15 cellular contexts compared by ENCODE assay signal in the genomic region with DNA sequence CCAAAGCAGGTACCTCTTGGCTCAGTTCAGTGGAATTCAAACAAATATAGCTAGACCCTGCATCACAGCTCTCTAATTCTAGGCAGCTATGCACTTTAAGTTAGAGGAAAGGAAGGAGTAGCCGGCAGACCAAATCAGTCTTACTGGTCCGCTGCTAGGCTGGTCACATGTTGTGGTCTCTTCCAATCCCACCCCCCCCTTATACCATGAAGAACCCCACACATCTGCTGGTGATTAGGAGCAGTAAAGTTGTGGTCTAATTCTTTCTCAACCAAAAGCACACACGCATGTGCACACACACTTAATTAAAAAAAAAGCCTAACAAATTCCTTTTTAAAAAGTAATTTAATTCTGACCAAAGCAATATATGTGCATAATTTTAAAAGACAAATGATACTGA.
DNase-seq lines count a peak whose midpoint lies in the region; ATAC-seq lines count a peak whose summit lies in the region.
"Had no signal": no experiment of that assay in that cellular context is flagged by ENCODE, and none has a peak within 500 bp of the region (broad histone marks: within the 10 kb centered on the region; RNA-seq: fewer than 3 reads in every experiment).

No MANE protein-coding gene starts in this region.

- H3K9me3 ChIP-seq in SK-N-MC (ENCODE audit: low read depth, low read length), result no peaks in the 10 kb centered on the region

- ATAC-seq in GM21737 (IDR thresholded peaks at IDR 0.05; ENCODE audit: unreplicated experiment), result no peak
- ATAC-seq: CD8-positive, alpha-beta T cell had no signal

- DNase-seq in AG20443 (ENCODE audit: low spot score) (peak; percentile 37), GM03348 (ENCODE audit: low spot score) (peak; percentile 52), SK-N-MC (ENCODE audit: low read depth, low spot score) (no peak), iPS-NIHi7 (ENCODE audit: extremely low spot score) (no peak), NOMO-1 (lab: John Stamatoyannopoulos, UW; ENCODE audit: unreplicated experiment in 2 of 2) (no peak)
- DNase-seq in activated naive CD4-positive, alpha-beta T cell treated with Interleukin-2 at 50 U/mL for 16 hours, result no peak
- DNase-seq: Calu3; CD8-positive, alpha-beta T cell; DMS 273 treated with DMSO at 0.1 percent for 48 hours; DMS53; DND-41; H9; KG1 had no signal

- H3K27ac ChIP-seq in SK-N-MC, result no peak overlapping the region
- H3K27ac ChIP-seq: BLaER1 treated with 17β-estradiol and CSF1 and Interleukin-3, amounts not matched to agents 10 nM and 100 nM had no signal

- no peaks in the 10 kb centered on the region for H3K36me3 ChIP-seq in SK-N-MC (ENCODE audit: insufficient read depth, low read length)

- H3K9ac ChIP-seq in SK-N-MC (ENCODE audit: insufficient read length), result no peak overlapping the region
- H3K9ac ChIP-seq: BLaER1 treated with 17β-estradiol and CSF1 and Interleukin-3, amounts not matched to agents 10 nM and 100 nM had no signal

- H3K4me3 ChIP-seq in SK-N-MC, result peak overlapping the region; percentile 50; the same call in 1 of the 2 replicates
- H3K4me3 ChIP-seq: BLaER1 treated with 17β-estradiol and CSF1 and Interleukin-3, amounts not matched to agents 10 nM and 100 nM had no signal

Comparison
In these comparisons a context has a peak if more than half of its experiments do, and no peak if none do; other contexts are left out.
1. DNase-seq: peak in AG20443 (single experiment) and GM03348 (single experiment); none in SK-N-MC (single experiment), activated naive CD4-positive, alpha-beta T cell treated with Interleukin-2 at 50 U/mL for 16 hours (single experiment), iPS-NIHi7 (single experiment) and NOMO-1 (0 of 2).